In genomic region chr1:15435239-15436077, GRCh38 we compare ENCODE assay signal across 1 cellular context.
TF ChIP-seq lines count a peak whose summit lies in the region.

No MANE protein-coding gene starts in this region.

TF ChIP-seq in IMR-90, 13 proteins besides CTCF, POLR2A, EP300 and RAD21:
- no peak for TF ChIP-seq NFE2L2 (IDR thresholded peaks at IDR 0.05; ENCODE audit: low read depth, low read length)
- TF ChIP-seq MXI1 (IDR thresholded peaks at IDR 0.05; ENCODE audit: borderline replicate concordance, low read depth, low read length) = no peak
- no peak for TF ChIP-seq BHLHE40 (IDR thresholded peaks at IDR 0.05; ENCODE audit: low read depth, low read length)
- no peak for TF ChIP-seq CHD1 (IDR thresholded peaks at IDR 0.05; ENCODE audit: low read depth, low read length)
- no peak for TF ChIP-seq ELK1 (IDR thresholded peaks at IDR 0.05; ENCODE audit: borderline replicate concordance, low read depth, low read length)
- TF ChIP-seq SMC3 (IDR thresholded peaks at IDR 0.05; ENCODE audit: low read depth, low read length) = no peak
- no peak for TF ChIP-seq CEBPB (IDR thresholded peaks at IDR 0.05; ENCODE audit: low read depth, low read length)
- no peak for TF ChIP-seq MAZ (IDR thresholded peaks at IDR 0.05; ENCODE audit: borderline replicate concordance, low read depth, low read length)
- no peak for TF ChIP-seq USF2 (IDR thresholded peaks at IDR 0.05; ENCODE audit: low read depth, low read length)
TF ChIP-seq in IMR-90: peak in this region for 0.
